ENCODE assay signal across 27 cellular contexts in the genomic region with DNA sequence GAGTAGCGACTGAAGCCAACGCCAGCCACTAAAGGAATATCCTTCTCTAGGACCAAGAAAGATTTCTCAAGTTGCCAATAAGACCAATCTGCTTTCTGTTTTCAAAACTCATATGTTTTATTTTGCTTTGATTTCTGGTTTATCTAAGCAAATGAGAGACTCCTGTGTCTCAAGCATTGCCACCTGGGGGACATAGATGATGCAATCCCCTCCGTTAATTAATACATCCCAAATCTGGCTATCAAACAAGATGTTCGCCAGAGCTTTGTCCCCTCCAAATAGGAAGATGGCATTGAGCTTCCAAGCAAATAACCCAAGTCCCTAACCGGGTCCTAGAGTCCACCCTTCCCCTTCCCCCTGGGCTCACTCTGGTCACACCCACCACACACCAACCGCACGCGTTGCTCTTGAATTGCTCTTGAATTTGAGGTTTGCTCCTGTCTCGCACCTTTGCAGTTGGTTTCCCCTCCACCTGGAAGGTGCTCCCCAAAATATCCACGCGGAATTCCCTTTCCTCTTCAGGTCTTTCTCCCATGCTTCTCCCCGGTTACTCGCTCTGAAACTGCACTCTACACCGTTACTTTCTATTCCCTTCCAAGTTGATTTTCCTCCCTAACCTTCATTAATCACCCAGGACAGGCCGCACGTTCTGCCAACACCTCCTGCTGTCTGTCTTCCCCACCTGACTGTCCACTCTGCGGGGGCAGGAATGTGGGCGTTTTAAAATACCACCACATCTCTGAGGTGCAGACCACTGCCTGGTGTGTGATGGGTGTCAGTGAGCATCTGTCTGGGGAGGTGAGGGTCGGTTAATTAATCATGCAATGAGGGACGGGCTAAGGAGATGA.
"Had no signal": no experiment of that assay in that cellular context is flagged by ENCODE, and none has a peak within 500 bp of the region (broad histone marks: within the 10 kb centered on the region; RNA-seq: fewer than 3 reads in every experiment).

No MANE protein-coding gene starts in this region.

- H3K4me3 Mint-ChIP-seq: activated CD8-positive, alpha-beta T cell treated with anti-CD3 and anti-CD28 coated beads for 36 hours; activated T-cell treated with anti-CD3 and anti-CD28 coated beads, Interleukin-2, amount 50 U/mL, for 72 hours had no signal

- H3K4me1 ChIP-seq: ascending aorta, body of pancreas, SJCRH30 had no signal

- H3K4me2 ChIP-seq: KMS-11, SK-N-SH had no signal

- H3K36me3 ChIP-seq: ascending aorta, SJCRH30 had no signal

- H3K27ac Mint-ChIP-seq: activated CD8-positive, alpha-beta T cell treated with anti-CD3 and anti-CD28 coated beads for 36 hours; activated T-cell treated with anti-CD3 and anti-CD28 coated beads, Interleukin-2, amount 50 U/mL, for 72 hours had no signal

- H3K27ac ChIP-seq: ascending aorta, body of pancreas, KMS-11, RWPE1, SJCRH30, VCaP had no signal

- DNase-seq: activated CD4-positive, alpha-beta T cell treated with anti-CD3 and anti-CD28 coated beads for 4 hours; activated CD8-positive, alpha-beta memory T cell treated with anti-CD3 and anti-CD28 coated beads, Interleukin-2, amount 50 U/mL, for 4 hours; activated CD8-positive, alpha-beta T cell treated with anti-CD3 and anti-CD28 coated beads for 36 hours; activated naive CD4-positive, alpha-beta T cell treated with anti-CD3 and anti-CD28 coated beads, Interleukin-2, amount 50 U/mL, for 16 hours; activated T-cell treated with anti-CD3 and anti-CD28 coated beads, Interleukin-2, amount 50 U/mL, for 72 hours; amniotic stem cell; body of pancreas; central memory CD4-positive, alpha-beta T cell; NCI-H1092; NCI-H1417; NCI-H1930; NCI-H2171; NCI-H2227 treated with DMSO at 0.1 percent for 48 hours; NCI-H446 treated with DMSO at 0.1 percent for 48 hours; NCI-H524 treated with DMSO at 0.1 percent for 48 hours; NCI-H748 treated with DMSO at 0.1 percent for 48 hours; OCI-M1; Right ventricle myocardium superior; SJCRH30; SK-N-SH; T-helper 1 cell had no signal

- H3K9ac ChIP-seq: KMS-11, SK-N-SH had no signal

- H3K27me3 ChIP-seq: ascending aorta, body of pancreas had no signal

- H3K9me3 ChIP-seq: ascending aorta, body of pancreas, SJCRH30, SK-N-SH had no signal

- H3K9me3 Mint-ChIP-seq: activated CD8-positive, alpha-beta T cell treated with anti-CD3 and anti-CD28 coated beads for 36 hours; activated T-cell treated with anti-CD3 and anti-CD28 coated beads, Interleukin-2, amount 50 U/mL, for 72 hours had no signal

- ATAC-seq: activated CD8-positive, alpha-beta T cell treated with anti-CD3 and anti-CD28 coated beads for 36 hours; activated T-cell treated with anti-CD3 and anti-CD28 coated beads, Interleukin-2, amount 50 U/mL, for 72 hours; body of pancreas; Panc1 had no signal

- FAIRE-seq: bronchial epithelial cell had no signal

- H3K9me2 ChIP-seq: SK-N-SH had no signal

- H3K4me3 ChIP-seq: ascending aorta, body of pancreas, SJCRH30 had no signal
